8 cellular contexts compared by ENCODE assay signal in the genomic region with DNA sequence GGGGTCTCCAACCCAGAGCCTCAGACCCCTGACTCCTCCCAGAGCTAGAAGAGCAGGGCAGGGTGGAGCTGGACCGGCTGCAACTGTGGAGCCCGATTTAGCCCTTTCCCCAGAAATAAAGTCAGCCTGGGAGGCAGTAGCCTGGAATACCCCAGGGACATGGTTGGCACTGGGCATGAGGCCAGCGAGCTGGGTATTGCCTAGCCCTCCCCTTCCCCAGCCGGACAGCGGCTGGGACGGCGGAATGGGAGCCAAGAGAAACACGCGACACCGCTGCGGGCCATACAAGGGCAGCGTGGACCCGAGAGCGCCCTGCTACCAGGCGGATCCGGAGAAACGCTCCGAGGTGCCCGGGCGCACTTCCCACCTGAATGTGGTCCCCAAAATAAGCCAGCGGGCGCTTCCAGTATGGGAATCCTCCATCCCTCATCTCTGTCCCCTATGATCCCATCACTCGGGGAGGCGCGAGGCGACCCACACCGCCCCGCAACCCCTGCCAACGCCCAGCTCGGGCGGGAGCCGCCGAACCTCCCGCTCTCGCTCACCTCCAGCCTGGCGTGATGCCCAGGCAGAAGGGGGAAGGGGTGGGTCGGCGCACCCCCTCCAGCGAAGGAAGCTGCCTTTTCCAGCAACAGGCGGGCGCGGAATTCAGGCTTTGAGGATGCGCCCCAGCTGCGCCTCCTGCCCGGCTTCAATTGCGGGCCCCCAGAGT. TPM values are rescaled to one million over a fixed set of nuclear protein-coding genes. Genes with fewer than 3 reads are reported as not detected.
DNase-seq lines count a peak whose midpoint lies in the region; ATAC-seq, FAIRE-seq and TF ChIP-seq lines count a peak whose summit lies in the region.

No MANE protein-coding gene starts in this region.

- in situ Hi-C loops in HepG2 (cut with HindIII; ENCODE audit: extremely low pct_ligation_motif_present, low pct_unique_long_range_greater_than_20kb): no loop called here

- H3K36me3 ChIP-seq in bronchial epithelial cell (ENCODE audit: control insufficient read depth, insufficient read depth, low read length) (peaks cover 16% of the 10 kb centered on the region), HepG2 (replicated peaks in 1 of 2; ENCODE audit: control insufficient read depth in 1 of 2, insufficient read depth in 2 of 2, low read length in 2 of 2) (no peaks in the 10 kb centered on the region)

- POLR2A ChIA-PET in HepG2 (lab: Yijun Ruan, JAX): interaction anchor here (0.8 to 3.0 kb wide), 11 partner anchors 8 to 231 kb away, joined by 3 to 14 read pairs (median 4); a partner anchor contains a TSS

- ATAC-seq in HepG2 (no peak), HG03025 (IDR thresholded peaks at IDR 0.05; ENCODE audit: low FRiP score, unreplicated experiment) (no peak)

- H3K27ac ChIP-seq in HepG2 (ENCODE audit: extremely low read length, insufficient read depth, low read length) (no peak overlapping the region), substantia nigra (ENCODE audit: low read depth, low read length, poor library complexity, severe bottlenecking) (peak overlapping the region; percentile 93)

- peak overlapping the region; percentile 55 for H3K4me3 ChIP-seq in GM12864 (ENCODE audit: low read depth, low read length)
- peak overlapping the region; percentile 51 for H3K4me3 ChIP-seq in bronchial epithelial cell (ENCODE audit: low read depth, low read length)
- H3K4me3 ChIP-seq in HepG2 (replicated peaks in 1 of 3; ENCODE audit: insufficient read depth in 1 of 3, low read depth in 2 of 3, low read length in 3 of 3): peak overlapping the region; percentile 63 to 77 (median 76)

- DNase-seq in GM12864 (ENCODE audit: low read depth) (no peak), NCI-H2171 treated with DMSO at 0.1 percent for 48 hours (lab: John Stamatoyannopoulos, UW) (peak; percentile 42), bronchial epithelial cell (ENCODE audit: low read depth) (no peak), HepG2 (ENCODE audit: low spot score) (no peak), substantia nigra (lab: John Stamatoyannopoulos, UW) (peak in 48 of 49 donors; percentile 25 to 99 (median 77)), GM19240 (ENCODE audit: insufficient read length, low spot score) (no peak)
- DNase-seq in NK-92 treated with Interleukin-12 subunit alpha and Interleukin-12 subunit beta, amount 100 ng/mL, for 24 hours (lab: John Stamatoyannopoulos, UW): no peak

- H3K4me1 ChIP-seq in HepG2 (ENCODE audit: insufficient read depth, low read length): peaks cover 50% of the 10 kb centered on the region

- H4K20me1 ChIP-seq in HepG2 (ENCODE audit: insufficient read depth, low read length): no peaks in the 10 kb centered on the region

- no peak for TF ChIP-seq POLR2A in HepG2 (IDR thresholded peaks at IDR 0.05; ENCODE audit: insufficient read depth in 1 of 2, low read depth in 2 of 2, low read length in 2 of 2)

- no peak for TF ChIP-seq EP300 in HepG2 (IDR thresholded peaks at IDR 0.05; ENCODE audit: low read depth in 2 of 2, low read length in 2 of 2)
- TF ChIP-seq EP300 in HepG2 (CRISPR knock-in tag; IDR thresholded peaks at IDR 0.05; ENCODE audit: borderline replicate concordance): no peak

- H3K4me2 ChIP-seq in HepG2 (ENCODE audit: low read depth, low read length): peak overlapping the region; percentile 88

- H2AFZ ChIP-seq in HepG2 (ENCODE audit: low read length): no peak overlapping the region

- H3K9ac ChIP-seq in HepG2 (ENCODE audit: insufficient read depth, low read depth, low read length): peak overlapping the region; percentile 66; the same call in 1 of the 2 replicates

- CTCF ChIA-PET in HepG2 (lab: Yijun Ruan, JAX; ENCODE audit: low intra/inter-chr PET ratio, low total read pairs): no interaction called here

- no peak for TF ChIP-seq RAD21 in HepG2 (CRISPR knock-in tag; IDR thresholded peaks at IDR 0.05)

- 30% methylated on average over 20 of the region's 46 CpGs for WGBS in HepG2 (ENCODE audit: low lambda C conversion rate)

- H3K9me3 ChIP-seq in HepG2 (ENCODE audit: low read length): no peaks in the 10 kb centered on the region

- no peak for FAIRE-seq in bronchial epithelial cell (lab: Jason Lieb, UNC)
- FAIRE-seq in HepG2 (lab: Jason Lieb, UNC): no peak

- intact Hi-C loops in HepG2 (cut with micrococcal nuclease; ENCODE audit: unreplicated experiment): no loop called here

- H3K27me3 ChIP-seq in bronchial epithelial cell (ENCODE audit: control insufficient read depth, insufficient read depth, low read length) (no peaks in the 10 kb centered on the region), HepG2 (ENCODE audit: control insufficient read depth in 1 of 2, insufficient read depth in 2 of 2, low read length in 2 of 2) (peaks cover 0 to 9% of the 10 kb centered on the region in 2 experiments; a peak in 1 of 5 replicates)

- no peaks in the 10 kb centered on the region for H3K79me2 ChIP-seq in HepG2 (ENCODE audit: insufficient read depth, low read length)

- TSS peak; percentile 75 for BruUV-seq in HepG2 (replicated peaks; lab: Mats Ljungman, UMichigan)

- TF ChIP-seq CTCF in GM12864 (IDR thresholded peaks at IDR 0.05; ENCODE audit: low read depth, low read length, missing control alignments): no peak
- no peak for TF ChIP-seq CTCF in bronchial epithelial cell (IDR thresholded peaks at IDR 0.05; ENCODE audit: insufficient read depth, low read length, severe bottlenecking)
- TF ChIP-seq CTCF in HepG2 (CRISPR knock-in tag; IDR thresholded peaks at IDR 0.05): no peak

RNA-seq across cellular contexts. Expression of a gene that starts 0.8 kb away (rescaled TPM):
- total RNA-seq in bronchial epithelial cell (25.7 and 36.3 TPM in 2 replicates), HepG2 (2016; rRNA removed; fragmentation: Illumina TruSeq; extraction: Trizol) (5.9 and 15.2 TPM in 2 replicates)
- total RNA-seq in HepG2 (2016; cell fraction: cytosol; rRNA removed; fragmentation: Illumina TruSeq; extraction: Trizol; ENCODE audit: low read depth): 0.97 and 1.4 TPM in 2 replicates
- 5.2 and 13.8 TPM in 2 replicates for total RNA-seq in HepG2 (2016; cell fraction: insoluble cytoplasmic fraction; rRNA removed; fragmentation: Illumina TruSeq; extraction: Trizol)
- total RNA-seq in HepG2 (2016; cell fraction: membrane; rRNA removed; fragmentation: Illumina TruSeq; extraction: Trizol): 2.5 and 3.3 TPM in 2 replicates
- 13.7 and 14.4 TPM in 2 replicates for total RNA-seq in HepG2 (2016; cell fraction: nucleus; rRNA removed; fragmentation: Illumina TruSeq; extraction: Trizol)
- 12.1 and 18.6 TPM in 2 replicates for polyA plus RNA-seq in HepG2 (2011; rRNA removed)
- 33.4 and 50.2 TPM in 2 replicates for polyA plus RNA-seq in HepG2 (2011; cell fraction: cytosol; rRNA removed)
- 24.8 and 27.5 TPM in 2 replicates for polyA plus RNA-seq in HepG2 (2011; cell fraction: nucleus; rRNA removed)
- 4.0 and 15.6 TPM in 2 replicates for polyA plus RNA-seq in HepG2 (2012)
- polyA plus RNA-seq in HepG2 (2016; cell fraction: cytosol; fragmentation: Illumina TruSeq; extraction: Trizol; ENCODE audit: low read depth): 0.68 and 0.83 TPM in 2 replicates
- polyA plus RNA-seq in HepG2 (2016; cell fraction: insoluble cytoplasmic fraction; fragmentation: Illumina TruSeq; extraction: Trizol; ENCODE audit: low read depth): 3.9 and 5.4 TPM in 2 replicates
- polyA plus RNA-seq in HepG2 (2016; cell fraction: membrane; fragmentation: Illumina TruSeq; extraction: Trizol; ENCODE audit: low read depth): 1.1 and 2.3 TPM in 2 replicates
- polyA plus RNA-seq in HepG2 (2016; cell fraction: nucleus; fragmentation: Illumina TruSeq; extraction: Trizol; ENCODE audit: insufficient read depth, low read depth): 18.8 and 20.4 TPM in 2 replicates
- polyA minus RNA-seq in HepG2 (2011; rRNA and poly(A)+ RNA removed; ENCODE audit: low replicate concordance): 29.9 and 104 TPM in 2 replicates
- 14.3 and 15.4 TPM in 2 replicates for polyA minus RNA-seq in HepG2 (2011; cell fraction: cytosol; rRNA and poly(A)+ RNA removed)
- polyA minus RNA-seq in HepG2 (2011; cell fraction: nucleus; rRNA and poly(A)+ RNA removed): 13.8 and 15.8 TPM in 2 replicates

RNA-seq across cellular contexts. Expression of a gene that starts 18.2 kb away (rescaled TPM):
- total RNA-seq in bronchial epithelial cell (2.4 and 3.6 TPM in 2 replicates), HepG2 (2016; rRNA removed; fragmentation: Illumina TruSeq; extraction: Trizol) (11.9 and 20.8 TPM in 2 replicates)
- total RNA-seq in HepG2 (2016; cell fraction: cytosol; rRNA removed; fragmentation: Illumina TruSeq; extraction: Trizol; ENCODE audit: low read depth): 5.1 and 5.5 TPM in 2 replicates
- total RNA-seq in HepG2 (2016; cell fraction: insoluble cytoplasmic fraction; rRNA removed; fragmentation: Illumina TruSeq; extraction: Trizol): 11.0 and 17.9 TPM in 2 replicates
- total RNA-seq in HepG2 (2016; cell fraction: membrane; rRNA removed; fragmentation: Illumina TruSeq; extraction: Trizol): 25.7 and 27.9 TPM in 2 replicates
- 16.9 and 17.9 TPM in 2 replicates for total RNA-seq in HepG2 (2016; cell fraction: nucleus; rRNA removed; fragmentation: Illumina TruSeq; extraction: Trizol)
- polyA plus RNA-seq in HepG2 (2011; rRNA removed): 26.3 and 28.8 TPM in 2 replicates
- 33.9 and 41.8 TPM in 2 replicates for polyA plus RNA-seq in HepG2 (2011; cell fraction: cytosol; rRNA removed)
- polyA plus RNA-seq in HepG2 (2011; cell fraction: nucleus; rRNA removed): 21.0 and 21.5 TPM in 2 replicates
- 29.6 and 32.1 TPM in 2 replicates for polyA plus RNA-seq in HepG2 (2012)
- 16.4 and 19.4 TPM in 2 replicates for polyA plus RNA-seq in HepG2 (2016; cell fraction: cytosol; fragmentation: Illumina TruSeq; extraction: Trizol; ENCODE audit: low read depth)
- 51.2 and 62.2 TPM in 2 replicates for polyA plus RNA-seq in HepG2 (2016; cell fraction: insoluble cytoplasmic fraction; fragmentation: Illumina TruSeq; extraction: Trizol; ENCODE audit: low read depth)
- 61.9 and 66.3 TPM in 2 replicates for polyA plus RNA-seq in HepG2 (2016; cell fraction: membrane; fragmentation: Illumina TruSeq; extraction: Trizol; ENCODE audit: low read depth)
- 50.4 and 51.8 TPM in 2 replicates for polyA plus RNA-seq in HepG2 (2016; cell fraction: nucleus; fragmentation: Illumina TruSeq; extraction: Trizol; ENCODE audit: insufficient read depth, low read depth)
- polyA minus RNA-seq in HepG2 (2011; rRNA and poly(A)+ RNA removed; ENCODE audit: low replicate concordance): 92.7 and 163 TPM in 2 replicates
- polyA minus RNA-seq in HepG2 (2011; cell fraction: cytosol; rRNA and poly(A)+ RNA removed): 34.6 and 35.6 TPM in 2 replicates
- 16.9 and 21.8 TPM in 2 replicates for polyA minus RNA-seq in HepG2 (2011; cell fraction: nucleus; rRNA and poly(A)+ RNA removed)

RNA-seq across cellular contexts. Expression of a gene that starts 24.5 kb away (rescaled TPM):
- total RNA-seq in bronchial epithelial cell: 0.90 and 1.3 TPM in 2 replicates
- 0.77 and 1.2 TPM in 2 replicates for total RNA-seq in HepG2 (2016; rRNA removed; fragmentation: Illumina TruSeq; extraction: Trizol)
- total RNA-seq in HepG2 (2016; cell fraction: cytosol; rRNA removed; fragmentation: Illumina TruSeq; extraction: Trizol; ENCODE audit: low read depth): 0.26 and 0.40 TPM in 2 replicates
- 0.76 and 0.78 TPM in 2 replicates for total RNA-seq in HepG2 (2016; cell fraction: insoluble cytoplasmic fraction; rRNA removed; fragmentation: Illumina TruSeq; extraction: Trizol)
- total RNA-seq in HepG2 (2016; cell fraction: membrane; rRNA removed; fragmentation: Illumina TruSeq; extraction: Trizol): 0.28 and 0.45 TPM in 2 replicates
- total RNA-seq in HepG2 (2016; cell fraction: nucleus; rRNA removed; fragmentation: Illumina TruSeq; extraction: Trizol): 0.47 and 0.91 TPM in 2 replicates
- 0.86 TPM in 2 replicates for polyA plus RNA-seq in HepG2 (2011; rRNA removed)
- polyA plus RNA-seq in HepG2 (2011; cell fraction: cytosol; rRNA removed): 0.91 and 1.1 TPM in 2 replicates
- polyA plus RNA-seq in HepG2 (2011; cell fraction: nucleus; rRNA removed): 0.96 and 1.1 TPM in 2 replicates
- 0.19 and 0.53 TPM in 2 replicates for polyA plus RNA-seq in HepG2 (2012)
- polyA plus RNA-seq in HepG2 (2016; cell fraction: cytosol; fragmentation: Illumina TruSeq; extraction: Trizol; ENCODE audit: low read depth): 0.25 and 0.45 TPM in 2 replicates
- 0.39 and 0.53 TPM in 2 replicates for polyA plus RNA-seq in HepG2 (2016; cell fraction: insoluble cytoplasmic fraction; fragmentation: Illumina TruSeq; extraction: Trizol; ENCODE audit: low read depth)
- 0.16 and 0.49 TPM in 2 replicates for polyA plus RNA-seq in HepG2 (2016; cell fraction: membrane; fragmentation: Illumina TruSeq; extraction: Trizol; ENCODE audit: low read depth)
- polyA plus RNA-seq in HepG2 (2016; cell fraction: nucleus; fragmentation: Illumina TruSeq; extraction: Trizol; ENCODE audit: insufficient read depth, low read depth): 1.1 and 1.6 TPM in 2 replicates
- 0.94 TPM in 1 of 2 replicates, not detected in the other for polyA minus RNA-seq in HepG2 (2011; rRNA and poly(A)+ RNA removed; ENCODE audit: low replicate concordance)
- not detected in 2 replicates for polyA minus RNA-seq in HepG2 (2011; cell fraction: cytosol; rRNA and poly(A)+ RNA removed)
- not detected in 2 replicates for polyA minus RNA-seq in HepG2 (2011; cell fraction: nucleus; rRNA and poly(A)+ RNA removed)

RNA-seq across cellular contexts. Expression of a gene that starts 30.3 kb away (rescaled TPM):
- total RNA-seq in bronchial epithelial cell: not detected in 2 replicates
- not detected in 2 replicates for total RNA-seq in HepG2 (2016; rRNA removed; fragmentation: Illumina TruSeq; extraction: Trizol)
- total RNA-seq in HepG2 (2016; cell fraction: cytosol; rRNA removed; fragmentation: Illumina TruSeq; extraction: Trizol; ENCODE audit: low read depth): not detected in 2 replicates
- not detected in 2 replicates for total RNA-seq in HepG2 (2016; cell fraction: insoluble cytoplasmic fraction; rRNA removed; fragmentation: Illumina TruSeq; extraction: Trizol)
- not detected in 2 replicates for total RNA-seq in HepG2 (2016; cell fraction: membrane; rRNA removed; fragmentation: Illumina TruSeq; extraction: Trizol)
- not detected in 2 replicates for total RNA-seq in HepG2 (2016; cell fraction: nucleus; rRNA removed; fragmentation: Illumina TruSeq; extraction: Trizol)
- polyA plus RNA-seq in HepG2 (2011; rRNA removed): not detected in 2 replicates
- polyA plus RNA-seq in HepG2 (2011; cell fraction: cytosol; rRNA removed): not detected in 2 replicates
- not detected in 2 replicates for polyA plus RNA-seq in HepG2 (2011; cell fraction: nucleus; rRNA removed)
- polyA plus RNA-seq in HepG2 (2012): not detected in 2 replicates
- not detected in 2 replicates for polyA plus RNA-seq in HepG2 (2016; cell fraction: cytosol; fragmentation: Illumina TruSeq; extraction: Trizol; ENCODE audit: low read depth)
- not detected in 2 replicates for polyA plus RNA-seq in HepG2 (2016; cell fraction: insoluble cytoplasmic fraction; fragmentation: Illumina TruSeq; extraction: Trizol; ENCODE audit: low read depth)
- polyA plus RNA-seq in HepG2 (2016; cell fraction: membrane; fragmentation: Illumina TruSeq; extraction: Trizol; ENCODE audit: low read depth): not detected in 2 replicates
- not detected in 2 replicates for polyA plus RNA-seq in HepG2 (2016; cell fraction: nucleus; fragmentation: Illumina TruSeq; extraction: Trizol; ENCODE audit: insufficient read depth, low read depth)
- not detected in 2 replicates for polyA minus RNA-seq in HepG2 (2011; rRNA and poly(A)+ RNA removed; ENCODE audit: low replicate concordance)
- polyA minus RNA-seq in HepG2 (2011; cell fraction: cytosol; rRNA and poly(A)+ RNA removed): not detected in 2 replicates
- polyA minus RNA-seq in HepG2 (2011; cell fraction: nucleus; rRNA and poly(A)+ RNA removed): not detected in 2 replicates

Comparison
In these comparisons a context has a peak if more than half of its experiments do, and no peak if none do; other contexts are left out.
1. DNase-seq: peak in NCI-H2171 treated with DMSO at 0.1 percent for 48 hours (single experiment) and substantia nigra (48 of 49); none in GM12864 (single experiment), bronchial epithelial cell (single experiment), HepG2 (single experiment), GM19240 (single experiment) and NK-92 treated with Interleukin-12 subunit alpha and Interleukin-12 subunit beta, amount 100 ng/mL, for 24 hours (single experiment).
2. Peak in every context shown above with its lines, with median percentiles within 50 percentile points of each other: H3K4me3 ChIP-seq.